27 cellular contexts compared by ENCODE assay signal in the genomic region with DNA sequence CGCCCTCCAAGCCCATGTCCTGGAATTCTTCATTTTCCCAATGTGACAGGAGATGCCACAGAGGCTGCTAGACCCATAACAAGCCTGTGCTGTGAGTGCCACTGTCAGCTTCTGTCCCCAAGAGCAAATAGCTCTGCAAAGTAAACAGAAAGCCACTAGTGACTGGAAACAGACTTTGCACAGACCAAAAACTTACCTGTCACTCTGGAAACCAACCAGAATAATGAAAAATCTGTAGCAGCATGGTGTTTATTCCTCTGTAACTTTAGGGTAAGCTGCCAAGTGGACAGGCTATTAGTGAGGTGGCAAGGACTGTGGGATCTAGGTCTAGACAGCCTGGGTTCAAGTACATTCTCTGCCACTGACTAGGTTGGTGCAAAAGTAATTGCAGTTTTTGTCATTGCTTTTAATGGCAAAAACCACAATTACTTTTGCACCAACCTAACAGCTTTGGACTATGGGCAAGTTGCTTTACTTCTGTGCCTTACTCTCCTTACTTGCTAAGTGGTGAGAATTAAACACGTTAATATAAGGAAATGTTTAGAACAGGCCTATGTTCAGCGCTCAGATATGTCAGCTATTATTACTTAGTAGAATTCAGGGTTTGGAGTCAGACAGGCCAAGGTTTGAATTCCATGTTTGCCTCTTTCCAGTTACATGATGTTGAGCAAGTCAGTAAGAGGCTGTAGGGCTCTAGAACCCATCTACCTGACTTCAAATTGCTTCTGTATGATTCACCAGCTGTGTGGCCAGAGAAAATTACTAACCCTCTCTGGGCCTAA. TPM values are rescaled to one million over a fixed set of nuclear protein-coding genes. Genes with fewer than 3 reads are reported as not detected.
A peak's percentile ranks its signal among the peaks of the same experiment; 100 is the strongest.
DNase-seq lines count a peak whose midpoint lies in the region; ATAC-seq, FAIRE-seq and TF ChIP-seq lines count a peak whose summit lies in the region.
"Had no signal": no experiment of that assay in that cellular context is flagged by ENCODE, and none has a peak within 500 bp of the region (broad histone marks: within the 10 kb centered on the region; RNA-seq: fewer than 3 reads in every experiment).

A gene (minus strand): TSS at position 100 of the 782 bp plus-strand sequence. CDS start 67 bp downstream, at position 33.

- H3K4me3 ChIP-seq in cardiac muscle cell (no peak within 1 kb of the TSS), OCI-LY7 (ENCODE audit: low read depth, low read length, poor library complexity, severe bottlenecking) (no peak within 1 kb of the TSS), BE2C (ENCODE audit: low read depth, low read length) (no peak within 1 kb of the TSS)
- H3K4me3 ChIP-seq: SJCRH30 had no signal

- H3K9me3 Mint-ChIP-seq in stimulated activated effector memory CD8-positive, alpha-beta T cell treated with anti-CD3 and anti-CD28 coated beads, Interleukin-12 subunit alpha, Interleukin-12 subunit beta, amount 100 ng/mL, for 72 hours: peaks cover 3% of the 10 kb centered on the region

- H3K9me2 ChIP-seq in OCI-LY7 (ENCODE audit: insufficient read depth, low read length): no peaks in the 10 kb centered on the region

- no peak within 1 kb of the TSS for H3K4me3 Mint-ChIP-seq in stimulated activated effector memory CD8-positive, alpha-beta T cell treated with anti-CD3 and anti-CD28 coated beads, Interleukin-12 subunit alpha, Interleukin-12 subunit beta, amount 100 ng/mL, for 72 hours
- H3K4me3 Mint-ChIP-seq: CD8-positive, alpha-beta memory T cell had no signal

- peak within 1 kb of the TSS; percentile 47 for H3K27ac ChIP-seq in cardiac muscle cell
- no peak within 1 kb of the TSS for H3K27ac ChIP-seq in OCI-LY7 (ENCODE audit: low read depth, low read length, poor library complexity, severe bottlenecking)
- H3K27ac ChIP-seq: C4-2B, Peyer's patch, SJCRH30 had no signal

- peaks cover 16% of the 10 kb centered on the region for H3K4me1 ChIP-seq in cardiac muscle cell (ENCODE audit: low read depth)
- H3K4me1 ChIP-seq in OCI-LY7 (ENCODE audit: insufficient read depth, low read length, poor library complexity, severe bottlenecking): no peaks in the 10 kb centered on the region
- no peaks in the 10 kb centered on the region for H3K4me1 ChIP-seq in BE2C
- H3K4me1 ChIP-seq: Peyer's patch, SJCRH30 had no signal

- POLR2A ChIA-PET in OCI-LY7 (lab: Charles Lee): no interaction called here

- intact Hi-C loops in cardiac septum (cut with DNase I) (loop anchor here (5.0 kb wide), 1 partner anchor 134 kb away; no protein-coding TSS in a partner anchor), OCI-LY7 (cut with micrococcal nuclease; ENCODE audit: unreplicated experiment) (no loop called here)

- H3K9me3 ChIP-seq in cardiac muscle cell (ENCODE audit: low read depth) (no peaks in the 10 kb centered on the region), OCI-LY7 (ENCODE audit: low read length) (no peaks in the 10 kb centered on the region), BE2C (no peaks in the 10 kb centered on the region)
- H3K9me3 ChIP-seq: Peyer's patch, SJCRH30 had no signal

- no peak within 1 kb of the TSS for H3K4me2 ChIP-seq in OCI-LY7 (ENCODE audit: low read length)

- H3K27me3 ChIP-seq in cardiac muscle cell (no peaks in the 10 kb centered on the region), BE2C (no peaks in the 10 kb centered on the region)
- H3K27me3 ChIP-seq: Peyer's patch, SJCRH30 had no signal

- no peaks in the 10 kb centered on the region for H4K20me1 ChIP-seq in OCI-LY7 (ENCODE audit: insufficient read depth, low read length)

- TF ChIP-seq CTCF in cardiac muscle cell (IDR thresholded peaks at IDR 0.05; ENCODE audit: low read depth, low read length) (no peak), OCI-LY7 (conservative IDR thresholded peaks at IDR 0.05; ENCODE audit: low read length) (no peak), BE2C (IDR thresholded peaks at IDR 0.05; ENCODE audit: low read depth, low read length) (no peak)

- H2AFZ ChIP-seq in OCI-LY7 (ENCODE audit: low read length): no peak within 1 kb of the TSS

- H3K36me3 Mint-ChIP-seq in stimulated activated effector memory CD8-positive, alpha-beta T cell treated with anti-CD3 and anti-CD28 coated beads, Interleukin-12 subunit alpha, Interleukin-12 subunit beta, amount 100 ng/mL, for 72 hours: no peaks in the 10 kb centered on the region
- H3K36me3 Mint-ChIP-seq: CD8-positive, alpha-beta memory T cell had no signal

- ATAC-seq in stimulated activated effector memory CD8-positive, alpha-beta T cell treated with anti-CD3 and anti-CD28 coated beads, Interleukin-12 subunit alpha, Interleukin-12 subunit beta, amount 100 ng/mL, for 72 hours: no peak

- H3K36me3 ChIP-seq in cardiac muscle cell (no peaks in the 10 kb centered on the region), OCI-LY7 (ENCODE audit: insufficient read depth, low read length) (no peaks in the 10 kb centered on the region), BE2C (no peaks in the 10 kb centered on the region)
- H3K36me3 ChIP-seq: Peyer's patch, SJCRH30 had no signal

- H3K79me2 ChIP-seq in OCI-LY7 (ENCODE audit: insufficient read depth, low read depth, low read length): no peaks in the 10 kb centered on the region

- H3K4me1 Mint-ChIP-seq in stimulated activated effector memory CD8-positive, alpha-beta T cell treated with anti-CD3 and anti-CD28 coated beads, Interleukin-12 subunit alpha, Interleukin-12 subunit beta, amount 100 ng/mL, for 72 hours: no peaks in the 10 kb centered on the region
- H3K4me1 Mint-ChIP-seq: CD8-positive, alpha-beta memory T cell had no signal

- peak in 1 of 2 donors; percentile 44 for DNase-seq in cardiac muscle cell (ENCODE audit: low read depth in 1 of 2, low spot score in 1 of 2)
- DNase-seq in cardiac septum (ENCODE audit: low spot score): no peak
- peak; percentile 30 for DNase-seq in mucosa of gallbladder (ENCODE audit: low spot score)
- DNase-seq in activated CD4-positive, alpha-beta T cell treated with anti-CD3 and anti-CD28 coated beads, Interleukin-2, amount 50 U/mL, for 1 hour: no peak
- no peak for DNase-seq in OCI-LY7 (ENCODE audit: low spot score)
- no peak for DNase-seq in stimulated activated effector memory CD8-positive, alpha-beta T cell treated with anti-CD3 and anti-CD28 coated beads, Interleukin-12 subunit alpha, Interleukin-12 subunit beta, amount 100 ng/mL, for 72 hours (ENCODE audit: low spot score in 2 of 2)
- DNase-seq in BE2C: no peak
- DNase-seq: AML-193; Calu3; CD8-positive, alpha-beta memory T cell; EL; GF-D8; KBM-7; MM.1S; NCI-H1092; NCI-H1436; NCI-H187 treated with DMSO at 0.1 percent for 48 hours; NCI-H2107; NCI-H69; Peyer's patch; SJCRH30 had no signal

- FAIRE-seq in islet of Langerhans (lab: Jason Lieb, UNC): peak; percentile 95

- BruUV-seq in OCI-LY7 (replicated peaks; lab: Mats Ljungman, UMichigan): no TSS peak

- CTCF ChIA-PET in OCI-LY7 (lab: Charles Lee; ENCODE audit: unreplicated experiment): no interaction called here

- H3K27ac Mint-ChIP-seq in stimulated activated effector memory CD8-positive, alpha-beta T cell treated with anti-CD3 and anti-CD28 coated beads, Interleukin-12 subunit alpha, Interleukin-12 subunit beta, amount 100 ng/mL, for 72 hours: no peak within 1 kb of the TSS
- H3K27ac Mint-ChIP-seq: CD8-positive, alpha-beta memory T cell had no signal

RNA-seq across cellular contexts. Expression of the gene that starts here (rescaled TPM):
- total RNA-seq in cardiac muscle cell (not detected in 2 replicates), cardiac septum (not detected), mucosa of gallbladder (1.9 TPM), OCI-LY7 (2022) (not detected in 2 replicates)
- not detected in 2 replicates for polyA plus RNA-seq in cardiac muscle cell
- total RNA-seq in OCI-LY7 (2014; rRNA removed; shearing (Covaris generic)): not detected in 2 replicates
- not detected for polyA plus RNA-seq in BE2C (2012; ENCODE audit: insufficient read depth, insufficient read length, low read depth)
- total RNA-seq: A172; Calu3; CD8-positive, alpha-beta memory T cell; H4; NCI-H460; Peyer's patch; SJCRH30 had no signal
- polyA plus RNA-seq: AG04450; CD8-positive, alpha-beta memory T cell had no signal
